In the genomic region with DNA sequence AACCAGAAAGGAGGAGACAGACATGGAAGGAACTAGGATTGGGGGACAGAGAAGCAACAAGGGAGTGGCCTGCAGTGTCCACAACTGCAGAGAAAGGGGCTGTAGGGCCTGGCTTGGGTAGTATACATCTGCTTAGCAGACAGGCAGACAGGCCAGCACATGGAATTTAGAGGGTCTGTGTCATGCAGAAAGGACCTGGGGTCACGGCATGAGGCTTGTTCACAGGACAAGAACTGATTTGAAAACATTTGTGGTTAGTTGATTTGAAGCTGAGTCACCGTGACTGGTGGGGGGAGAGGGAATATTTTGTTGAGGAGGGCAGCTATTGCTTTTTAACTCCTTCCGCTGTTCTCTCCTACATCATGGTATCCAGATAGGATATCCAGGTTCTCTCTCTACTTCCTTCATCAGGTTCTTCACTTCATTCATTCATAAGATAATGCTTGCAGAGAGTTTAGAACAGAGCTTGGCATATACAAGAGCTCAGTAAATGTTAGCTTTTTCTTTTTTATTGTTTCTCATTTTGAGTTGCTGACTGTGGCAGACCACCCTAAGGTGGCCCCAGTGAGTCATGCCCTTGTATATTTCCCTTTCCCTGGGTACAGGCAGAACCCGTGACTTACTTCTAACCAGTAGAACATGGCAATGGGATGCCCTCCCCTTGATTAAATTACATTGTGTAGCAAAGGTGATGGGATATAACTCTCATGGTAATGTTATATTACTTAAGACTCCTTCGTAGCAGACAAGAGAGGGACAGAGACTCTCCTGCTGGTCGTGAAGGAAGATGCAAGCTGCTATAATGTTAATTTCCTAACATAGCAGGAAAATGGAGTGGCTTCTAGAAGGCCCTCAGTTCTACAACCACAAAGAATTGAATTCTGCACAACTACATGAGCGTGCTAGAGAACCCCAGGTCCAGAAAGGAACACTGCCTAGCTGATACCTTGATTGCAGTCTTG, we compare ENCODE assay signal across 13 cellular contexts.
DNase-seq lines count a peak whose midpoint lies in the region; ATAC-seq and TF ChIP-seq lines count a peak whose summit lies in the region.
"Had no signal": no experiment of that assay in that cellular context is flagged by ENCODE, and none has a peak within 500 bp of the region (broad histone marks: within the 10 kb centered on the region; RNA-seq: fewer than 3 reads in every experiment).

No MANE protein-coding gene starts in this region.

- no peaks in the 10 kb centered on the region for H3K9me3 ChIP-seq in HEK293 (ENCODE audit: control insufficient read depth, insufficient read depth, low read depth, low read length)
- H3K9me3 ChIP-seq: SK-N-SH had no signal

- TF ChIP-seq CTCF in HEK293 (tag by site-specific recombination; IDR thresholded peaks at IDR 0.05), result no peak

- DNase-seq in A172 (ENCODE audit: low spot score) (peak; percentile 89), amniotic stem cell (lab: John Stamatoyannopoulos, UW) (peak; percentile 42), iris pigment epithelial cell (ENCODE audit: low read depth) (peak; percentile 95), putamen (ENCODE audit: low spot score) (no peak), NCI-H146 (lab: John Stamatoyannopoulos, UW) (no peak), sciatic nerve (ENCODE audit: low spot score) (no peak), NCI-H69 (lab: John Stamatoyannopoulos, UW) (no peak)
- DNase-seq: activated CD4-positive, alpha-beta T cell treated with anti-CD3 and anti-CD28 coated beads for 48 hours; activated effector memory CD4-positive, alpha-beta T cell treated with anti-CD3 and anti-CD28 coated beads, Interleukin-2, amount 50 U/mL, for 16 hours; SK-N-SH; stimulated activated CD4-positive, alpha-beta T cell treated with anti-CD3 and anti-CD28 coated beads, Interleukin-12 subunit alpha, Interleukin-12 subunit beta, amount 100 ng/mL, for 4 hours; stimulated activated CD8-positive, alpha-beta memory T cell treated with anti-CD3 and anti-CD28 coated beads, Interleukin-4, amount 100 ng/mL, for 48 hours had no signal

- CTCF ChIA-PET in HEK293 (lab: Yijun Ruan, JAX), result interaction anchor here (0.6 to 1.1 kb wide), 2 partner anchors 161 to 185 kb away, joined by 3 read pairs; no protein-coding TSS in a partner anchor

- H3K27ac ChIP-seq in HEK293 (ENCODE audit: extremely low read depth, low read depth, low read length), result no peak overlapping the region

- intact Hi-C loops in sciatic nerve (cut with DNase I), result no loop called here

- H3K4me3 ChIP-seq in HEK293 (ENCODE audit: low read depth, low read length), result no peak overlapping the region

- no peak for ATAC-seq in sciatic nerve

- no peaks in the 10 kb centered on the region for H3K36me3 ChIP-seq in HEK293 (ENCODE audit: control insufficient read depth in 2 of 2, insufficient read depth in 1 of 2, low read length in 2 of 2)

- POLR2A ChIA-PET in HEK293 (lab: Yijun Ruan, JAX), result no interaction called here

- no peaks in the 10 kb centered on the region; the same call in 1 of the 2 replicates for H3K4me1 ChIP-seq in HEK293 (ENCODE audit: control insufficient read depth, insufficient read depth, low read length)

TF ChIP-seq in HEK293, 187 proteins besides CTCF, POLR2A, EP300 and RAD21:
- TF ChIP-seq ZNF324 (tag by site-specific recombination; IDR thresholded peaks at IDR 0.05) (no peak), ZNF335 (tag by site-specific recombination; conservative IDR thresholded peaks at IDR 0.05) (0 out of 2 replicates have a peak, but pooled peaks have one; percentile 13), OSR2 (tag by site-specific recombination; IDR thresholded peaks at IDR 0.05) (no peak)

Comparison
In these comparisons a context has a peak if more than half of its experiments do, and no peak if none do; other contexts are left out.
1. DNase-seq: peak in A172 (single experiment), amniotic stem cell (single experiment) and iris pigment epithelial cell (single experiment); none in putamen (single experiment), NCI-H146 (single experiment), sciatic nerve (single experiment) and NCI-H69 (single experiment).